16 cellular contexts compared by ENCODE assay signal in genomic region chr4:52977252-52977651, GRCh38.
DNase-seq lines count a peak whose midpoint lies in the region; ATAC-seq and TF ChIP-seq lines count a peak whose summit lies in the region.
"Had no signal": no experiment of that assay in that cellular context is flagged by ENCODE, and none has a peak within 500 bp of the region (broad histone marks: within the 10 kb centered on the region; RNA-seq: fewer than 3 reads in every experiment).

No MANE protein-coding gene starts in this region.

- H3K27ac ChIP-seq in right cardiac atrium (ENCODE audit: low read length), result no peak overlapping the region
- H3K27ac ChIP-seq in right atrium auricular region, result no peak overlapping the region

- TF ChIP-seq CTCF in right atrium auricular region (IDR thresholded peaks at IDR 0.05) (no peak), nephron progenitor cell (IDR thresholded peaks at IDR 0.05) (no peak)

- 41% methylated on average over 1 of the region's 1 CpG for WGBS in right cardiac atrium

- H3K27me3 ChIP-seq in right cardiac atrium (ENCODE audit: control insufficient read depth, insufficient read depth) (no peaks in the 10 kb centered on the region), right atrium auricular region (no peaks in the 10 kb centered on the region)

- H3K9me3 ChIP-seq in right cardiac atrium (ENCODE audit: control insufficient read depth, low read length) (no peaks in the 10 kb centered on the region), right atrium auricular region (no peaks in the 10 kb centered on the region)
- H3K9me3 ChIP-seq: HAP-1 had no signal

- peak overlapping the region; percentile 23 for H3K27ac Mint-ChIP-seq in activated T-helper 17 cell treated with anti-CD3 and anti-CD28 coated beads, Interleukin-2, amount 50 U/mL, for 72 hours
- H3K27ac Mint-ChIP-seq in nephron progenitor cell, result peak overlapping the region; percentile 5
- H3K27ac Mint-ChIP-seq: CD4-positive, alpha-beta memory T cell; HFFc6 had no signal

- no peak overlapping the region for H3K4me3 Mint-ChIP-seq in activated T-helper 17 cell treated with anti-CD3 and anti-CD28 coated beads, Interleukin-2, amount 50 U/mL, for 72 hours
- H3K4me3 Mint-ChIP-seq in nephron progenitor cell, result no peak overlapping the region
- H3K4me3 Mint-ChIP-seq: CD4-positive, alpha-beta memory T cell; HFFc6 had no signal

- no peaks in the 10 kb centered on the region for H3K4me1 Mint-ChIP-seq in activated T-helper 17 cell treated with anti-CD3 and anti-CD28 coated beads, Interleukin-2, amount 50 U/mL, for 72 hours
- peaks cover 51% of the 10 kb centered on the region for H3K4me1 Mint-ChIP-seq in nephron progenitor cell
- H3K4me1 Mint-ChIP-seq: CD4-positive, alpha-beta memory T cell had no signal

- intact Hi-C loops in right cardiac atrium (cut with DNase I), result no loop called here

- H3K9me3 Mint-ChIP-seq in activated T-helper 17 cell treated with anti-CD3 and anti-CD28 coated beads, Interleukin-2, amount 50 U/mL, for 72 hours, result no peaks in the 10 kb centered on the region
- H3K9me3 Mint-ChIP-seq in nephron progenitor cell, result peaks cover 20% of the 10 kb centered on the region
- H3K9me3 Mint-ChIP-seq: HFFc6 had no signal

- no peaks in the 10 kb centered on the region for H3K36me3 Mint-ChIP-seq in activated T-helper 17 cell treated with anti-CD3 and anti-CD28 coated beads, Interleukin-2, amount 50 U/mL, for 72 hours (ENCODE audit: low read depth)
- peaks cover 11% of the 10 kb centered on the region for H3K36me3 Mint-ChIP-seq in nephron progenitor cell (ENCODE audit: low read depth)

- no peaks in the 10 kb centered on the region for H3K4me1 ChIP-seq in right cardiac atrium (ENCODE audit: control insufficient read depth, insufficient read depth, low read length)
- peaks cover 0 to 6% of the 10 kb centered on the region in 2 donors for H3K4me1 ChIP-seq in right atrium auricular region
- H3K4me1 ChIP-seq: HAP-1 had no signal

- ATAC-seq in right cardiac atrium, result peak; percentile 47 to 76
- no peak for ATAC-seq in activated T-helper 17 cell treated with anti-CD3 and anti-CD28 coated beads, Interleukin-2, amount 50 U/mL, for 72 hours (replicated peaks)

- H3K4me3 ChIP-seq in right cardiac atrium (ENCODE audit: low read length) (no peak overlapping the region), right atrium auricular region (no peak overlapping the region)
- H3K4me3 ChIP-seq: HAP-1 had no signal

- DNase-seq in right cardiac atrium, result no peak
- no peak for DNase-seq in right atrium auricular region (ENCODE audit: low spot score)
- peak; percentile 8 for DNase-seq in nephron progenitor cell
- DNase-seq in A172 (ENCODE audit: low spot score), result no peak
- no peak for DNase-seq in stimulated activated CD4-positive, alpha-beta T cell treated with anti-CD3 and anti-CD28 coated beads, Interleukin-2, amount 100 ng/mL, for 24 hours
- DNase-seq: 8988T; C1 segment of cervical spinal cord; Calu3; CD4-positive, alpha-beta memory T cell; COR-L47; DMS53; GF-D8; GOT3; HFFc6 had no signal

- no peaks in the 10 kb centered on the region for H3K36me3 ChIP-seq in right atrium auricular region
- H3K36me3 ChIP-seq: HAP-1 had no signal

- H3K27me3 Mint-ChIP-seq in activated T-helper 17 cell treated with anti-CD3 and anti-CD28 coated beads, Interleukin-2, amount 50 U/mL, for 72 hours, result no peaks in the 10 kb centered on the region
- H3K27me3 Mint-ChIP-seq in nephron progenitor cell (ENCODE audit: low read depth, poor library complexity), result no peaks in the 10 kb centered on the region
- H3K27me3 Mint-ChIP-seq: CD4-positive, alpha-beta memory T cell had no signal
